8 cellular contexts compared by ENCODE assay signal in genomic region chr10:68074775-68075549, GRCh38. TPM values are rescaled to one million over a fixed set of nuclear protein-coding genes. Genes with fewer than 3 reads are reported as not detected.
DNase-seq lines count a peak whose midpoint lies in the region; ATAC-seq and TF ChIP-seq lines count a peak whose summit lies in the region.

Gene HERC4 (minus strand): TSS chr10:68075283. CDS start chr10:68073108, 2,175 bp downstream.

- no peaks in the 10 kb centered on the region for H3K9me3 Mint-ChIP-seq in IgD-negative memory B cell
- H3K9me3 Mint-ChIP-seq in naive B cell = no peaks in the 10 kb centered on the region
- no peaks in the 10 kb centered on the region for H3K9me3 Mint-ChIP-seq in stimulated activated effector memory CD8-positive, alpha-beta T cell treated with anti-CD3 and anti-CD28 coated beads, Interleukin-12 subunit alpha, Interleukin-12 subunit beta, amount 100 ng/mL, for 72 hours

- peaks cover 6% of the 10 kb centered on the region for H3K36me3 Mint-ChIP-seq in IgD-negative memory B cell
- no peaks in the 10 kb centered on the region for H3K36me3 Mint-ChIP-seq in naive B cell
- peaks cover 48% of the 10 kb centered on the region for H3K36me3 Mint-ChIP-seq in stimulated activated effector memory CD8-positive, alpha-beta T cell treated with anti-CD3 and anti-CD28 coated beads, Interleukin-12 subunit alpha, Interleukin-12 subunit beta, amount 100 ng/mL, for 72 hours

- peak within 1 kb of the TSS; percentile 94 to 100 (median 97) for H3K27ac ChIP-seq in Peyer's patch

- peak within 1 kb of the TSS; percentile 96 to 99 (median 98) for H3K27ac Mint-ChIP-seq in IgD-negative memory B cell
- peak within 1 kb of the TSS; percentile 97 to 100 (median 98) for H3K27ac Mint-ChIP-seq in naive B cell
- peak within 1 kb of the TSS; percentile 94 for H3K27ac Mint-ChIP-seq in stimulated activated effector memory CD8-positive, alpha-beta T cell treated with anti-CD3 and anti-CD28 coated beads, Interleukin-12 subunit alpha, Interleukin-12 subunit beta, amount 100 ng/mL, for 72 hours

- H3K4me3 Mint-ChIP-seq in IgD-negative memory B cell (peak within 1 kb of the TSS; percentile 95 to 97 (median 96)), naive B cell (peak within 1 kb of the TSS; percentile 91 to 98 (median 97))
- peak within 1 kb of the TSS; percentile 89 for H3K4me3 Mint-ChIP-seq in stimulated activated effector memory CD8-positive, alpha-beta T cell treated with anti-CD3 and anti-CD28 coated beads, Interleukin-12 subunit alpha, Interleukin-12 subunit beta, amount 100 ng/mL, for 72 hours

- DNase-seq in DMS53 treated with DMSO at 0.1 percent for 48 hours (lab: John Stamatoyannopoulos, UW; ENCODE audit: unreplicated experiment) (peak; percentile 80), Peyer's patch (peak; percentile 87 to 97 (median 96)), fibroblast of gingiva (ENCODE audit: low read depth) (peak; percentile 97), naive B cell (peak; percentile 97)
- peak; percentile 83 to 86 for DNase-seq in activated T-helper 1 cell treated with anti-CD3 and anti-CD28 coated beads, Interleukin-2, amount 50 U/mL, for 16 hours (ENCODE audit: low read depth in 1 of 2, low spot score in 1 of 2)
- peak; percentile 69 to 93 for DNase-seq in stimulated activated effector memory CD8-positive, alpha-beta T cell treated with anti-CD3 and anti-CD28 coated beads, Interleukin-12 subunit alpha, Interleukin-12 subunit beta, amount 100 ng/mL, for 72 hours (ENCODE audit: low spot score in 2 of 2)

- H3K27me3 Mint-ChIP-seq in IgD-negative memory B cell = no peaks in the 10 kb centered on the region
- no peaks in the 10 kb centered on the region for H3K27me3 Mint-ChIP-seq in naive B cell

- H3K9me3 ChIP-seq in Peyer's patch = no peaks in the 10 kb centered on the region

- peaks cover 0 to 36% (median 9%) of the 10 kb centered on the region in 4 donors for H3K4me1 ChIP-seq in Peyer's patch

- TF ChIP-seq POLR2A in Peyer's patch (IDR thresholded peaks at IDR 0.05) = peak; percentile 71 to 79

- peak in 2 of 6 experiments; percentile 1 to 8 for TF ChIP-seq CTCF in Peyer's patch (IDR thresholded peaks at IDR 0.05)

- peaks cover 16 to 32% (median 29%) of the 10 kb centered on the region in 3 donors for H3K4me1 Mint-ChIP-seq in IgD-negative memory B cell
- H3K4me1 Mint-ChIP-seq in naive B cell = peaks cover 15 to 32% (median 19%) of the 10 kb centered on the region in 3 donors
- peaks cover 27% of the 10 kb centered on the region for H3K4me1 Mint-ChIP-seq in stimulated activated effector memory CD8-positive, alpha-beta T cell treated with anti-CD3 and anti-CD28 coated beads, Interleukin-12 subunit alpha, Interleukin-12 subunit beta, amount 100 ng/mL, for 72 hours

- H3K27me3 ChIP-seq in Peyer's patch = no peaks in the 10 kb centered on the region

- no peaks in the 10 kb centered on the region for H3K36me3 ChIP-seq in Peyer's patch

- H3K4me3 ChIP-seq in Peyer's patch = peak within 1 kb of the TSS; percentile 78 to 100 (median 86)

- ATAC-seq in GM21529 (IDR thresholded peaks at IDR 0.05; ENCODE audit: unreplicated experiment) = peak; percentile 91
- peak; percentile 92 to 94 for ATAC-seq in naive B cell (ENCODE audit: low read depth in 2 of 2)
- peak; percentile 93 for ATAC-seq in stimulated activated effector memory CD8-positive, alpha-beta T cell treated with anti-CD3 and anti-CD28 coated beads, Interleukin-12 subunit alpha, Interleukin-12 subunit beta, amount 100 ng/mL, for 72 hours

RNA-seq across cellular contexts. Expression of gene HERC4, which starts in this region (rescaled TPM):
- polyA plus RNA-seq in IgD-negative memory B cell (19.7 TPM), naive B cell (ENCODE audit: low read depth in 6 of 6) (10 to 100 TPM; 19.5 to 37.5 (median 23.9) TPM)
- total RNA-seq in Peyer's patch = 10 to 100 TPM; 49.5 to 91.6 (median 79.0) TPM

Comparison
In these comparisons a context has a peak if more than half of its experiments do, and no peak if none do; other contexts are left out.
1. Peak in every context shown above with its lines: DNase-seq, ATAC-seq, H3K4me3 ChIP-seq and H3K27ac ChIP-seq.